23 cellular contexts compared by ENCODE assay signal in the genomic region with DNA sequence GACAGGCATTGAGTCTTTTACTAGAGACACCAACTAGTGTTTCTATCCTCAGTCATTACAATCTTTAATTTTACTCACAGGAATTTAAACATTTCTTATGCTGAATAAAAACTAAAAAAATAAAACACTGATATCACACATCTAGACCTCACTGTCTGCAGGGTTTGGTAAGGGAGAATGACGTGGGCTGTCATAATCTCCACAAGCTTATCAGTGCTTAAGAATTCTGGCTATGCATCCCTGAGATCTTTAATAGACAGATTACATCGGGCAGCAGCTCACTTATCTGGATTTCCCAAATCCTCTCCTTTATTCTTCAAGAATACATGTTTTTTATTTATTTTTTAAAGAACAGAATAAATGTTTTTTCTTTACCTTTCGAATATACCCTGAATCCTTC.
"Had no signal": no experiment of that assay in that cellular context is flagged by ENCODE, and none has a peak within 500 bp of the region (broad histone marks: within the 10 kb centered on the region; RNA-seq: fewer than 3 reads in every experiment).

No MANE protein-coding gene starts in this region.

- H3K27me3 ChIP-seq: colonic mucosa, esophagus squamous epithelium, foreskin keratinocyte, gastroesophageal sphincter, heart right ventricle, left lung had no signal

- H3K36me3 Mint-ChIP-seq: mesothelial cell of epicardium; naive B cell; naive thymus-derived CD8-positive, alpha-beta T cell had no signal

- H3K9me3 Mint-ChIP-seq: endodermal cell, mesothelial cell of epicardium, naive B cell had no signal

- H3K4me1 Mint-ChIP-seq: endodermal cell; mesothelial cell of epicardium; naive B cell; naive thymus-derived CD8-positive, alpha-beta T cell had no signal

- H3K9me3 ChIP-seq: colonic mucosa, esophagus squamous epithelium, gastroesophageal sphincter, heart right ventricle, left lung, lower lobe of right lung, mucosa of descending colon had no signal

- H3K4me3 ChIP-seq: colonic mucosa, esophagus squamous epithelium, gastroesophageal sphincter, heart right ventricle, left lung, lower lobe of right lung, mucosa of descending colon had no signal

- H3K27ac Mint-ChIP-seq: dendritic cell treated with granulocyte-macrophage colony-stimulating factor and Interleukin-4, amounts not matched to agents 40 ng/mL and 50 ng/mL, for 4 days; effector memory CD8-positive, alpha-beta T cell; endodermal cell; mesothelial cell of epicardium; naive B cell; naive thymus-derived CD8-positive, alpha-beta T cell had no signal

- H3K4me1 ChIP-seq: colonic mucosa, gastroesophageal sphincter, heart right ventricle, left lung, lower lobe of right lung had no signal

- DNase-seq: colonic mucosa; cortex of kidney; effector CD8-positive, alpha-beta T cell; effector memory CD8-positive, alpha-beta T cell; endodermal cell; erythroblast; esophagus squamous epithelium; foreskin keratinocyte; head of caudate nucleus; heart right ventricle; hippocampal formation; left cardiac atrium; left lung; left ventricle myocardium superior; lower lobe of right lung; mesenchymal stem cell; mucosa of descending colon; naive B cell; naive thymus-derived CD8-positive, alpha-beta T cell had no signal

- H3K27me3 Mint-ChIP-seq: dendritic cell treated with granulocyte-macrophage colony-stimulating factor and Interleukin-4, amounts not matched to agents 40 ng/mL and 50 ng/mL, for 4 days; effector memory CD8-positive, alpha-beta T cell; naive B cell; naive thymus-derived CD8-positive, alpha-beta T cell had no signal

- H3K4me3 Mint-ChIP-seq: dendritic cell treated with granulocyte-macrophage colony-stimulating factor and Interleukin-4, amounts not matched to agents 40 ng/mL and 50 ng/mL, for 4 days; effector memory CD8-positive, alpha-beta T cell; endodermal cell; mesothelial cell of epicardium; naive B cell; naive thymus-derived CD8-positive, alpha-beta T cell had no signal

- H3K27ac ChIP-seq: colonic mucosa, epithelial cell of prostate, esophagus squamous epithelium, foreskin keratinocyte, gastroesophageal sphincter, heart right ventricle, left lung, lower lobe of right lung had no signal
